Comparison of ENCODE assay signal across 20 cellular contexts in genomic region chr22:29758068-29758622, GRCh38. TPM values are rescaled to one million over a fixed set of nuclear protein-coding genes. Genes with fewer than 3 reads are reported as not detected.
"Had no signal": no experiment of that assay in that cellular context is flagged by ENCODE, and none has a peak within 500 bp of the region (broad histone marks: within the 10 kb centered on the region; RNA-seq: fewer than 3 reads in every experiment).

No MANE protein-coding gene starts in this region.

- ATAC-seq: left lobe of liver; naive thymus-derived CD4-positive, alpha-beta T cell had no signal

- H3K9me3 ChIP-seq: heart right ventricle, neutrophil had no signal

- DNase-seq: cortex of kidney; dorsolateral prefrontal cortex; effector CD8-positive, alpha-beta T cell; heart right ventricle; hypothalamus; islet precursor cell; mammary epithelial cell; naive thymus-derived CD4-positive, alpha-beta T cell; nephron progenitor cell; posterior cingulate gyrus; stimulated activated CD4-positive, alpha-beta T cell treated with anti-CD3 and anti-CD28 coated beads, Interleukin-2, amount 100 ng/mL, for 48 hours; stimulated activated naive CD4-positive, alpha-beta T cell treated with Interleukin-2 at 50 U/mL for 16 hours; trophoblast cell had no signal

- H3K4me3 ChIP-seq: dorsolateral prefrontal cortex, heart right ventricle, smooth muscle cell had no signal

- H3K4me2 ChIP-seq: smooth muscle cell had no signal

- H3K27ac ChIP-seq: heart right ventricle, neutrophil had no signal

- H3K27me3 ChIP-seq: dorsolateral prefrontal cortex, heart right ventricle, neutrophil had no signal

RNA-seq across cellular contexts. Expression of gene CABP7, which starts 38.3 kb away (rescaled TPM):
- total RNA-seq: heart right ventricle, left lobe of liver, lower leg skin, mesenteric fat pad, osteocyte, pulmonary artery endothelial cell, smooth muscle cell had no signal
